ENCODE assay signal across 8 cellular contexts in the genomic region with DNA sequence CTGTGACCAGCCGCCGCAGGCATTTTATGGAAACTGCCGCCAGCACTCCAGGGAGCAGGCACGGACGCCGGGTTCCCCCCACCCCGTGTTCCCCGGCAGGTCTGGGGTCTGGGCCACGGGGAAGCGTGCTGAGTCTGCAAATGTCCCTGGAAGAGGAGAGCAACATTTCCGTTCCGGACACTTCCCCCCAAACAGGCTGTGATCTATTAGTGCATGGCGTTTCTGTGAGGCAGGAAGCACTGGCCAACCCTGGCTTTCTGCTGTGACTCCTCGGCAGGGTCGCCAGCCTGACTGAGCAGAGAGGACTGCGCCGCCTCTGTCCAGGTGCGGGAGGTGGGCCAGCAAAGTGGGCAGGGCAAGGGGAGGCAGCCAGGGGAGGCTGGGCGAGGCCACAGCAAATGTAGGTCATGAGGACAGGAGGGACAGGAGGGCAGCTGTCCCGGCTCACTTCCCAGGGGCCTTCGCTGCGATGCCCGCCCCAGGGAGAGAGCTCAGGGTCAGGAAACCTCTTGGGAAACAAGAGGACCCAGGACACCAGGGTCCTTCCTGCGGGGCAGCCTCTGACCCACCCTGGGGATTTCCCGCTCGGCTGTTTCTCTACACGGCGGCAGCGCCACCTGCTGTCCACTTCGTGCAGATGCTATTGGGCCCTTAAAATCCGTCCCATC. TPM values are rescaled to one million over a fixed set of nuclear protein-coding genes. Genes with fewer than 3 reads are reported as not detected.
A peak's percentile ranks its signal among the peaks of the same experiment; 100 is the strongest.
DNase-seq lines count a peak whose midpoint lies in the region; ATAC-seq and TF ChIP-seq lines count a peak whose summit lies in the region.

No MANE protein-coding gene starts in this region.

- WGBS in gastroesophageal sphincter (ENCODE audit: low coverage in 1 of 2), 2 donors = 0% methylated on average over 1 to 5 of the region's 31 CpGs

- ATAC-seq in gastroesophageal sphincter (peak; percentile 20), GM18505 (IDR thresholded peaks at IDR 0.05; ENCODE audit: unreplicated experiment) (no peak), HG02970 (IDR thresholded peaks at IDR 0.05; ENCODE audit: low FRiP score, unreplicated experiment) (no peak)

- H3K4me3 ChIP-seq in gastroesophageal sphincter = peak overlapping the region in 1 of 2 donors; percentile 26

- no peaks in the 10 kb centered on the region for H3K36me3 ChIP-seq in gastroesophageal sphincter

- TF ChIP-seq EP300 in gastroesophageal sphincter (IDR thresholded peaks at IDR 0.05) = no peak

- peaks cover 25% of the 10 kb centered on the region for H3K27me3 ChIP-seq in gastroesophageal sphincter

- TF ChIP-seq CTCF in AG09319 (IDR thresholded peaks at IDR 0.05; ENCODE audit: low read depth, low read length) (peak; percentile 92), gastroesophageal sphincter (IDR thresholded peaks at IDR 0.05) (peak in 3 of 4 experiments; percentile 93 to 96 (median 95))

- H3K4me1 ChIP-seq in gastroesophageal sphincter = peaks cover 0 to 56% (median 13%) of the 10 kb centered on the region in 3 donors

- no peak for TF ChIP-seq POLR2A in gastroesophageal sphincter (IDR thresholded peaks at IDR 0.05)
- TF ChIP-seq POLR2A in GM18505 (IDR thresholded peaks at IDR 0.05; ENCODE audit: borderline replicate concordance, extremely low read depth, insufficient read depth, insufficient read length) = no peak

- intact Hi-C loops in posterior vena cava (cut with DNase I) = loop anchor here (2.0 to 5.0 kb wide), 4 partner anchors 177 to 1893 kb away; no protein-coding TSS in a partner anchor

- H3K9me3 ChIP-seq in gastroesophageal sphincter = no peaks in the 10 kb centered on the region

- DNase-seq in AG09319 (ENCODE audit: extremely low read depth, low read depth) (no peak), GM19238 (ENCODE audit: insufficient read length, low spot score) (peak; percentile 64), RPMI7951 (ENCODE audit: low read depth) (peak; percentile 55), posterior vena cava (ENCODE audit: low spot score) (peak; percentile 89)
- DNase-seq in activated gamma-delta T cell treated with anti-CD3 and anti-CD28 coated beads, Interleukin-2, amount 50 U/mL, for 16 hours (ENCODE audit: low read depth) = peak; percentile 26

- H3K27ac ChIP-seq in gastroesophageal sphincter = peak overlapping the region in 3 of 4 donors; percentile 90 to 99 (median 99)

RNA-seq across cellular contexts. Expression of gene FOXF1, which starts 9.5 kb away (rescaled TPM):
- total RNA-seq in RPMI7951 (2014; rRNA removed; shearing (Covaris generic)) = 2.1 and 3.0 TPM in 2 replicates
- total RNA-seq in gastroesophageal sphincter (10 to 100 TPM; 39.7 to 81.1 (median 59.3) TPM), posterior vena cava (1 to 10 TPM; 2.5 to 4.3 TPM)

RNA-seq across cellular contexts. Expression of gene MTHFSD, which starts 35.3 kb away (rescaled TPM):
- total RNA-seq in RPMI7951 (2014; rRNA removed; shearing (Covaris generic)) = 6.1 and 8.8 TPM in 2 replicates
- total RNA-seq in gastroesophageal sphincter (10 to 100 TPM; 12.5 to 26.6 (median 19.3) TPM), posterior vena cava (10 to 100 TPM; 11.8 to 14.1 TPM)

RNA-seq across cellular contexts. Expression of gene FOXC2, which starts 46.8 kb away (rescaled TPM):
- total RNA-seq in RPMI7951 (2014; rRNA removed; shearing (Covaris generic)) = 1.3 and 1.6 TPM in 2 replicates
- 1 to 10 TPM in 1 of 4 donors, under 1 TPM in 3; 0.40 to 1.5 (median 0.50) TPM for total RNA-seq in gastroesophageal sphincter
- total RNA-seq in posterior vena cava = 10 to 100 TPM; 11.9 to 12.2 TPM

RNA-seq across cellular contexts. Expression of gene FOXL1, which starts 58.6 kb away (rescaled TPM):
- total RNA-seq in RPMI7951 (2014; rRNA removed; shearing (Covaris generic)) = 4.3 and 5.7 TPM in 2 replicates
- total RNA-seq in gastroesophageal sphincter (under 1 TPM in 3 of 4 donors, not detected in 1; 0.25 to 0.81 (median 0.58) TPM), posterior vena cava (1 to 10 TPM; 7.5 to 8.9 TPM)

Comparison
In these comparisons a context has a peak if more than half of its experiments do, and no peak if none do; other contexts are left out.
1. RNA of gene FOXF1, which starts 9.5 kb away (total RNA-seq): 39.7 to 81.1 TPM in gastroesophageal sphincter; 2.5 to 4.3 TPM in posterior vena cava and 2.1 to 3.0 TPM in RPMI7951; every median in the first group is over 4 times any median in the second.